ENCODE assay signal across 8 cellular contexts in the genomic region with DNA sequence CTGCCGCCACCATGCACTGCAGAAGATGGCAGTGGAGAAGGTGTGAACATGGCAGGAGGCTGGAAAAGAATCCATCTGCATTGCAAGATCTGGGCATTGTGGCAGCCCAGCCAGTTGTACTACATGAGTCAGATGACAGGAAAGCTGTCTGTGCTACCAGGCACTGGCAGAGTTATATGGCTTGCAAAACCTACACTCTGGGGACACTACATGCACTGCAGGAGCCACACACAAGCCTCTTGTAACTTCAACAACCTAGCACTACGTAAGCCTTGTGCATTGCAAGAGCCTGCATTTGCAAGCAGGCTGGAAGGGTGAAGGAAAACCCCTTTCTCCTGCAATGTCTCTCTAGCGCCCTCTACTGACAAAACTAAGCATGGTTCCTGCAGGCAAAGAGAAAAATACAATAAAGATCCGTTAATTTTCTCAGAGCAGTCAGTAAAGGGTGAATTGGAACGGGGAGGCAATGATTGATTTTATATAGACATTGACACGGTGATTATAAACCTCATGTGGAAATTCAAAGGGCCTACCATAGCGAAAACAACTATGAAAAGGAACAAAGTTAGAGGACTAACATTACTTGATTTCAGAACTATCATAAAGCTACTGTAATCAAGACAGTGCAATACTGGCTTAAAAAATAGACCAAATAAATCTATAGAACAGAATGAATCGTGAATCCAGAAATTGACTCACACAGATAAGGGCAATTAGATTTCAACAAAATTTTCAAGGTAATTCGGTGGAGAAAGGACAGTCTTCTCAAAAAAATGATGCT.
A peak's percentile ranks its signal among the peaks of the same experiment; 100 is the strongest.
DNase-seq lines count a peak whose midpoint lies in the region; ATAC-seq and TF ChIP-seq lines count a peak whose summit lies in the region.

No MANE protein-coding gene starts in this region.

- no peak overlapping the region for H3K27ac ChIP-seq in 22Rv1

- TF ChIP-seq CTCF in 22Rv1 (IDR thresholded peaks at IDR 0.05) (peak; percentile 99), GM12873 (IDR thresholded peaks at IDR 0.05; ENCODE audit: insufficient read depth, low read depth, low read length, missing control alignments) (peak; percentile 96)

- peak; percentile 80 for ATAC-seq in HG02759 (IDR thresholded peaks at IDR 0.05; ENCODE audit: unreplicated experiment)

- DNase-seq in NCI-H128 (lab: John Stamatoyannopoulos, UW; ENCODE audit: unreplicated experiment): peak; percentile 43
- DNase-seq in T1000 (lab: John Stamatoyannopoulos, UW): peak; percentile 48
- peak; percentile 39 for DNase-seq in brain pericyte (ENCODE audit: low read depth, low spot score)
- peak; percentile 89 for DNase-seq in inferior parietal cortex (ENCODE audit: extremely low spot score)
- DNase-seq in stimulated activated CD4-positive, alpha-beta T cell treated with anti-CD3 and anti-CD28 coated beads, Interleukin-1b, Interleukin-23, amount 100 ng/mL, for 48 hours: peak; percentile 40

Comparison
In these comparisons a context has a peak if more than half of its experiments do, and no peak if none do; other contexts are left out.
1. DNase-seq: peak in every context shown above with its lines; median percentile 89 in inferior parietal cortex; 48 in T1000; 43 in NCI-H128; 40 in stimulated activated CD4-positive, alpha-beta T cell treated with anti-CD3 and anti-CD28 coated beads, Interleukin-1b, Interleukin-23, amount 100 ng/mL, for 48 hours; 39 in brain pericyte.